Comparison of ENCODE assay signal across 8 cellular contexts in the genomic region with DNA sequence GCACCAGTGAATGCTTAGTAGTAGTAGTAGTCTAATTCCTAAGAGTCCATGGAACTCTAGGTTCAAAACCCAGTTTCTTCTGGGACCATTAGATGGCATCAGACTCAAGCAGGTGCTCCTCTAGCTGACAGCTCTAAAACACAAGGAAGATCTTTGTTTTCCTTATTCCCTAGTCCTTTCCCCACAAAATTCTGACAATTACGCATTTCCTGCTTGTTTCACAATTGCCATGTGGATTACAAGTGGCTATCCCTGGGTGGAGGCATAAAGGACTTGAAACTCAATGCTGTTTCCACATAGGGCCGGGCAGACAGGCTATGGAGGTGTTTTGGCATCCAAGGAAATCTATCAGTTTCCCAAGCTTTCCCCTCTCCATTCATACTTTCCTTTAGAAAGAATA. TPM values are rescaled to one million over a fixed set of nuclear protein-coding genes. Genes with fewer than 3 reads are reported as not detected.
DNase-seq lines count a peak whose midpoint lies in the region; TF ChIP-seq lines count a peak whose summit lies in the region.

No MANE protein-coding gene starts in this region.

- H3K27ac ChIP-seq in endodermal cell (ENCODE audit: low read depth, low read length): no peak overlapping the region

- CTCF ChIA-PET in activated naive CD4-positive, alpha-beta T cell treated with anti-CD3 and anti-CD28 coated beads for 36 hours (lab: Charles Lee): interaction anchor here (0.5 to 5.2 kb wide), 4 partner anchors 13 to 75 kb away, joined by 3 to 23 read pairs (median 12); a partner anchor contains a TSS

- H3K4me3 Mint-ChIP-seq in endodermal cell (no peak overlapping the region), neural crest cell (no peak overlapping the region)
- no peak overlapping the region for H3K4me3 Mint-ChIP-seq in activated naive CD4-positive, alpha-beta T cell treated with anti-CD3 and anti-CD28 coated beads for 36 hours

- no peak overlapping the region for H3K9ac ChIP-seq in endodermal cell (ENCODE audit: extremely low read depth, low read length, poor library complexity, severe bottlenecking)

- in situ Hi-C loops in GM13976 (cut with MboI; ENCODE audit: low sequenced_read_pairs, unreplicated experiment): no loop called here

- TF ChIP-seq CTCF in endodermal cell (conservative IDR thresholded peaks at IDR 0.05) (peak; percentile 70), neural crest cell (conservative IDR thresholded peaks at IDR 0.05) (peak; percentile 45), GM13976 (IDR thresholded peaks at IDR 0.05; ENCODE audit: borderline replicate concordance, control extremely low read depth, extremely low read depth, insufficient read depth, missing control alignments) (no peak)

- H3K36me3 ChIP-seq in endodermal cell (ENCODE audit: control insufficient read depth, insufficient read depth, low read length): no peaks in the 10 kb centered on the region

- no peaks in the 10 kb centered on the region for H3K4me1 ChIP-seq in endodermal cell (ENCODE audit: control insufficient read depth, insufficient read depth, low read length)

- WGBS in endodermal cell (ENCODE audit: insufficient coverage in 1 of 2, insufficient read length in 1 of 2), 2 experiments: 49% methylated on average over 2 of the region's 2 CpGs; no CpG with 5 or more reads in 1 of the 2 experiments

- DNase-seq in DMS53 (lab: John Stamatoyannopoulos, UW) (peak; percentile 54), LoVo (ENCODE audit: low spot score) (peak; percentile 16), endodermal cell (no peak), neural crest cell (ENCODE audit: low read depth, low spot score) (no peak), HK-2 (ENCODE audit: unreplicated experiment) (no peak), SHP77 (lab: John Stamatoyannopoulos, UW) (no peak), GM13976 (ENCODE audit: low spot score) (no peak)
- no peak for DNase-seq in activated naive CD4-positive, alpha-beta T cell treated with anti-CD3 and anti-CD28 coated beads for 36 hours

- H3K27ac Mint-ChIP-seq in endodermal cell: no peak overlapping the region
- H3K27ac Mint-ChIP-seq in neural crest cell (ENCODE audit: unreplicated experiment): no peak overlapping the region
- no peak overlapping the region for H3K27ac Mint-ChIP-seq in activated naive CD4-positive, alpha-beta T cell treated with anti-CD3 and anti-CD28 coated beads for 36 hours

- H3K27me3 ChIP-seq in endodermal cell (ENCODE audit: control insufficient read depth, insufficient read depth, low read length, poor library complexity, severe bottlenecking): no peaks in the 10 kb centered on the region

- intact Hi-C loops in activated naive CD4-positive, alpha-beta T cell treated with anti-CD3 and anti-CD28 coated beads for 36 hours (cut with micrococcal nuclease): loop anchor here (1.0 kb wide), 1 partner anchor 12 kb away; a partner anchor contains a TSS

- H3K36me3 Mint-ChIP-seq in endodermal cell (ENCODE audit: low read depth) (no peaks in the 10 kb centered on the region), neural crest cell (ENCODE audit: low read depth) (no peaks in the 10 kb centered on the region)
- peaks cover 29% of the 10 kb centered on the region for H3K36me3 Mint-ChIP-seq in activated naive CD4-positive, alpha-beta T cell treated with anti-CD3 and anti-CD28 coated beads for 36 hours (ENCODE audit: low read depth)

- H3K4me1 Mint-ChIP-seq in endodermal cell (no peaks in the 10 kb centered on the region), neural crest cell (no peaks in the 10 kb centered on the region)
- H3K4me1 Mint-ChIP-seq in activated naive CD4-positive, alpha-beta T cell treated with anti-CD3 and anti-CD28 coated beads for 36 hours (ENCODE audit: low read depth): peaks cover 36% of the 10 kb centered on the region

- H3K9me3 Mint-ChIP-seq in endodermal cell (no peaks in the 10 kb centered on the region), neural crest cell (no peaks in the 10 kb centered on the region)
- H3K9me3 Mint-ChIP-seq in activated naive CD4-positive, alpha-beta T cell treated with anti-CD3 and anti-CD28 coated beads for 36 hours: no peaks in the 10 kb centered on the region

- H3K9me3 ChIP-seq in endodermal cell (ENCODE audit: control insufficient read depth, low read length): no peaks in the 10 kb centered on the region

- H3K4me3 ChIP-seq in endodermal cell (ENCODE audit: low read length): no peak overlapping the region

- H3K27me3 Mint-ChIP-seq in endodermal cell (ENCODE audit: insufficient read depth): no peaks in the 10 kb centered on the region
- peaks cover 7% of the 10 kb centered on the region for H3K27me3 Mint-ChIP-seq in neural crest cell (ENCODE audit: low read depth)
- H3K27me3 Mint-ChIP-seq in activated naive CD4-positive, alpha-beta T cell treated with anti-CD3 and anti-CD28 coated beads for 36 hours (ENCODE audit: low read depth): no peaks in the 10 kb centered on the region

RNA-seq across cellular contexts. Expression of a gene that starts 9.2 kb away (rescaled TPM):
- total RNA-seq in endodermal cell: not detected
- polyA plus RNA-seq in endodermal cell (2013, experiment 1 of 2): not detected
- polyA plus RNA-seq in endodermal cell (2013, experiment 2 of 2): not detected
- 0.28 TPM in 1 of 2 replicates, not detected in the other for total RNA-seq in neural crest cell
- total RNA-seq in activated naive CD4-positive, alpha-beta T cell treated with anti-CD3 and anti-CD28 coated beads for 36 hours: 1 to 10 TPM in 1 of 2 experiments, under 1 TPM in 1; 0.91 to 1.1 TPM

RNA-seq across cellular contexts. Expression of a gene that starts 12.6 kb away (rescaled TPM):
- total RNA-seq in endodermal cell (1 to 10 TPM; 3.4 to 6.6 TPM), neural crest cell (18.0 and 18.2 TPM in 2 replicates)
- 2.6 TPM for polyA plus RNA-seq in endodermal cell (2013, experiment 1 of 2)
- 1.0 TPM for polyA plus RNA-seq in endodermal cell (2013, experiment 2 of 2)
- total RNA-seq in activated naive CD4-positive, alpha-beta T cell treated with anti-CD3 and anti-CD28 coated beads for 36 hours: 100 to 1,000 TPM; 136 to 138 TPM

RNA-seq across cellular contexts. Expression of a gene that starts 17.9 kb away (rescaled TPM):
- total RNA-seq in endodermal cell: 1 to 10 TPM in 1 of 2 donors, under 1 TPM in 1; 0.93 to 3.1 TPM
- polyA plus RNA-seq in endodermal cell (2013, experiment 1 of 2): 0.64 TPM
- polyA plus RNA-seq in endodermal cell (2013, experiment 2 of 2): 0.50 TPM
- 1.1 and 1.7 TPM in 2 replicates for total RNA-seq in neural crest cell
- 100 to 1,000 TPM; 286 to 308 TPM for total RNA-seq in activated naive CD4-positive, alpha-beta T cell treated with anti-CD3 and anti-CD28 coated beads for 36 hours

RNA-seq across cellular contexts. Expression of a gene that starts 27.5 kb away (rescaled TPM):
- total RNA-seq in endodermal cell (1 to 10 TPM; 2.0 to 2.6 TPM), neural crest cell (2.7 and 2.8 TPM in 2 replicates)
- polyA plus RNA-seq in endodermal cell (2013, experiment 1 of 2): 1.3 TPM
- 1.2 TPM for polyA plus RNA-seq in endodermal cell (2013, experiment 2 of 2)
- 100 to 1,000 TPM; 187 TPM for total RNA-seq in activated naive CD4-positive, alpha-beta T cell treated with anti-CD3 and anti-CD28 coated beads for 36 hours

RNA-seq across cellular contexts. Expression of a gene that starts 28.0 kb away (rescaled TPM):
- not detected for total RNA-seq in endodermal cell
- polyA plus RNA-seq in endodermal cell (2013, experiment 1 of 2): not detected
- not detected for polyA plus RNA-seq in endodermal cell (2013, experiment 2 of 2)
- total RNA-seq in neural crest cell: not detected in 2 replicates
- 100 to 1,000 TPM; 238 to 241 TPM for total RNA-seq in activated naive CD4-positive, alpha-beta T cell treated with anti-CD3 and anti-CD28 coated beads for 36 hours

Comparison
In these comparisons a context has a peak if more than half of its experiments do, and no peak if none do; other contexts are left out.
1. DNase-seq: peak in DMS53 (single experiment) and LoVo (single experiment); none in endodermal cell (single experiment), neural crest cell (single experiment), activated naive CD4-positive, alpha-beta T cell treated with anti-CD3 and anti-CD28 coated beads for 36 hours (single experiment), HK-2 (single experiment), SHP77 (0 of 2) and GM13976 (single experiment).
2. RNA of a gene that starts 17.9 kb away (total RNA-seq): 286 to 308 TPM in activated naive CD4-positive, alpha-beta T cell treated with anti-CD3 and anti-CD28 coated beads for 36 hours; 0.93 to 3.1 TPM in endodermal cell and 1.1 to 1.7 TPM in neural crest cell; every median in the first group is over 10 times any median in the second.